8 cellular contexts compared by ENCODE assay signal in genomic region chr1:203273869-203274602, GRCh38. TPM values are rescaled to one million over a fixed set of nuclear protein-coding genes. Genes with fewer than 3 reads are reported as not detected.
DNase-seq lines count a peak whose midpoint lies in the region; ATAC-seq, FAIRE-seq and TF ChIP-seq lines count a peak whose summit lies in the region.

No MANE protein-coding gene starts in this region.

- H3K27ac ChIP-seq in WERI-Rb-1 (peak overlapping the region; percentile 65), keratinocyte (ENCODE audit: control insufficient read depth, insufficient read depth, low read length) (peak overlapping the region; percentile 30), suprapubic skin (peak overlapping the region; percentile 86)

- peaks cover 37% of the 10 kb centered on the region for H3K4me1 ChIP-seq in keratinocyte (ENCODE audit: control insufficient read depth, extremely low read depth, insufficient read depth, low read length)
- peaks cover 77% of the 10 kb centered on the region for H3K4me1 ChIP-seq in suprapubic skin

- H3K36me3 ChIP-seq in WERI-Rb-1 = no peaks in the 10 kb centered on the region
- no peaks in the 10 kb centered on the region for H3K36me3 ChIP-seq in keratinocyte (ENCODE audit: control insufficient read depth in 2 of 2, extremely low read depth in 1 of 2, insufficient read depth in 2 of 2, low read length in 2 of 2)
- no peaks in the 10 kb centered on the region for H3K36me3 ChIP-seq in suprapubic skin

- H3K27me3 Mint-ChIP-seq in activated naive CD4-positive, alpha-beta T cell treated with anti-CD3 and anti-CD28 coated beads for 36 hours (ENCODE audit: low read depth) = no peaks in the 10 kb centered on the region

- H3K36me3 Mint-ChIP-seq in activated naive CD4-positive, alpha-beta T cell treated with anti-CD3 and anti-CD28 coated beads for 36 hours (ENCODE audit: low read depth) = no peaks in the 10 kb centered on the region

- H3K9me3 ChIP-seq in WERI-Rb-1 (ENCODE audit: severe bottlenecking) (no peaks in the 10 kb centered on the region), keratinocyte (ENCODE audit: control insufficient read depth, low read depth, low read length) (no peaks in the 10 kb centered on the region), suprapubic skin (no peaks in the 10 kb centered on the region)

- H3K79me2 ChIP-seq in keratinocyte (ENCODE audit: control insufficient read depth, insufficient read depth, low read length) = no peaks in the 10 kb centered on the region

- no peaks in the 10 kb centered on the region for H3K27me3 ChIP-seq in WERI-Rb-1 (ENCODE audit: insufficient read depth, low read depth, severe bottlenecking)
- no peaks in the 10 kb centered on the region for H3K27me3 ChIP-seq in keratinocyte (ENCODE audit: control insufficient read depth, extremely low read depth, insufficient read depth, low read length)
- no peaks in the 10 kb centered on the region for H3K27me3 ChIP-seq in suprapubic skin

- H3K27ac Mint-ChIP-seq in activated naive CD4-positive, alpha-beta T cell treated with anti-CD3 and anti-CD28 coated beads for 36 hours = peak overlapping the region; percentile 83

- TF ChIP-seq EP300 in suprapubic skin (IDR thresholded peaks at IDR 0.05) = no peak

- no peaks in the 10 kb centered on the region for H3K9me3 Mint-ChIP-seq in activated naive CD4-positive, alpha-beta T cell treated with anti-CD3 and anti-CD28 coated beads for 36 hours

- no peak overlapping the region for H2AFZ ChIP-seq in keratinocyte (ENCODE audit: control insufficient read depth, low read length)

- FAIRE-seq in keratinocyte (lab: Jason Lieb, UNC) = peak; percentile 52

- intact Hi-C loops in activated naive CD4-positive, alpha-beta T cell treated with anti-CD3 and anti-CD28 coated beads for 36 hours (cut with micrococcal nuclease) = loop anchor here (1.0 kb wide), 5 partner anchors 15 to 213 kb away; partner anchors contain the start of gene BTG2

- H3K4me3 ChIP-seq in WERI-Rb-1 (ENCODE audit: low read depth, low read length) (no peak overlapping the region), keratinocyte (ENCODE audit: control insufficient read depth in 2 of 3, extremely low read depth in 1 of 3, insufficient read depth in 2 of 3, low read depth in 1 of 3, low read length in 3 of 3) (no peak overlapping the region), suprapubic skin (peak overlapping the region; percentile 26)

- ATAC-seq in HG03139 (IDR thresholded peaks at IDR 0.05; ENCODE audit: unreplicated experiment) (no peak), SK-N-SH treated with all-trans-retinoic acid at 6 μM for 48 hours (no peak)

- no peak for TF ChIP-seq POLR2A in suprapubic skin (IDR thresholded peaks at IDR 0.05)

- peak; percentile 51 for DNase-seq in activated naive CD4-positive, alpha-beta T cell treated with anti-CD3 and anti-CD28 coated beads for 36 hours
- no peak for DNase-seq in activated naive CD4-positive, alpha-beta T cell treated with Interleukin-2 at 50 U/mL for 16 hours
- no peak for DNase-seq in WERI-Rb-1
- no peak for DNase-seq in keratinocyte (ENCODE audit: low read depth, low spot score)
- no peak for DNase-seq in suprapubic skin (ENCODE audit: low spot score in 2 of 2)
- no peak for DNase-seq in hepatic stellate cell (ENCODE audit: low spot score)

- CTCF ChIA-PET in activated naive CD4-positive, alpha-beta T cell treated with anti-CD3 and anti-CD28 coated beads for 36 hours (lab: Charles Lee) = interaction anchor here (0.8 to 11.2 kb wide), 5 partner anchors 15 to 65 kb away, joined by 6 to 186 read pairs (median 83); partner anchors contain the start of gene BTG2

- peak overlapping the region; percentile 28 for H3K9ac ChIP-seq in keratinocyte (ENCODE audit: control insufficient read depth, extremely low read depth, insufficient read depth, low read length)

- no peak for TF ChIP-seq CTCF in WERI-Rb-1 (IDR thresholded peaks at IDR 0.05; ENCODE audit: low read depth, low read length)
- no peak for TF ChIP-seq CTCF in keratinocyte (optimal IDR thresholded peaks at IDR 0.05 in 1 of 3, IDR thresholded peaks at IDR 0.05 in 1 of 3, conservative IDR thresholded peaks at IDR 0.05 in 1 of 3; ENCODE audit: extremely low read depth in 1 of 3, insufficient read depth in 2 of 3, low read length in 3 of 3)
- no peak for TF ChIP-seq CTCF in suprapubic skin (IDR thresholded peaks at IDR 0.05)

- H3K4me1 Mint-ChIP-seq in activated naive CD4-positive, alpha-beta T cell treated with anti-CD3 and anti-CD28 coated beads for 36 hours (ENCODE audit: low read depth) = peaks cover 65% of the 10 kb centered on the region

- no peaks in the 10 kb centered on the region for H3K9me1 ChIP-seq in keratinocyte (ENCODE audit: control insufficient read depth, extremely low read depth, insufficient read depth, low read length)

- no peaks in the 10 kb centered on the region for H4K20me1 ChIP-seq in keratinocyte (ENCODE audit: control insufficient read depth, extremely low read depth, insufficient read depth, low read length)

- H3K4me2 ChIP-seq in keratinocyte (ENCODE audit: control insufficient read depth, extremely low read depth, insufficient read depth, low read depth, low read length) = no peak overlapping the region

- peak overlapping the region; percentile 72 for H3K4me3 Mint-ChIP-seq in activated naive CD4-positive, alpha-beta T cell treated with anti-CD3 and anti-CD28 coated beads for 36 hours

- 85% methylated on average over 8 of the region's 12 CpGs for WGBS in suprapubic skin

- dilution Hi-C loops in keratinocyte (cut with MboI; ENCODE audit: extremely low pct_ligation_motif_present, low sequenced_read_pairs) = loop anchor here (25.0 kb wide), 1 partner anchor 237 kb away; the partner anchor contains the start of gene PPFIA4

TF ChIP-seq in SK-N-SH treated with all-trans-retinoic acid at 6 μM for 48 hours, 23 proteins besides CTCF, POLR2A, EP300 and RAD21 (continues in another document):
- TF ChIP-seq CSRNP3 (CRISPR knock-in tag; IDR thresholded peaks at IDR 0.05) = no peak
- no peak for TF ChIP-seq CREB5 (CRISPR knock-in tag; IDR thresholded peaks at IDR 0.05; ENCODE audit: low read depth)
- no peak for TF ChIP-seq ZNF8 (CRISPR knock-in tag; IDR thresholded peaks at IDR 0.05)

RNA-seq across cellular contexts. Expression of gene BTG2, which starts 31.3 kb away (rescaled TPM):
- total RNA-seq in activated naive CD4-positive, alpha-beta T cell treated with anti-CD3 and anti-CD28 coated beads for 36 hours = 100 to 1,000 TPM; 106 to 109 TPM
- polyA plus RNA-seq in keratinocyte = 52.4 to 230 TPM (median 117 TPM) in 3 replicates
- polyA plus RNA-seq in keratinocyte (2011; ENCODE audit: low read depth) = 28.0 TPM
- 84.3 and 101 TPM in 2 replicates for polyA plus RNA-seq in keratinocyte (2011; cell fraction: cytosol; rRNA removed)
- polyA plus RNA-seq in keratinocyte (2011; cell fraction: nucleus; rRNA removed) = 278 and 325 TPM in 2 replicates
- polyA plus RNA-seq in keratinocyte (2012; ENCODE audit: low replicate concordance) = 34.6 and 187 TPM in 2 replicates
- polyA minus RNA-seq in keratinocyte = 23.8 to 191 TPM (median 82.3 TPM) in 3 replicates
- polyA minus RNA-seq in keratinocyte (2011; cell fraction: cytosol; rRNA and poly(A)+ RNA removed) = 155 TPM
- polyA minus RNA-seq in keratinocyte (2011; cell fraction: nucleus; rRNA and poly(A)+ RNA removed) = 145 and 173 TPM in 2 replicates
- 100 to 1,000 TPM; 160 to 319 (median 193) TPM for total RNA-seq in suprapubic skin

RNA-seq across cellular contexts. Expression of gene CHIT1, which starts 44.6 kb away (rescaled TPM):
- total RNA-seq in activated naive CD4-positive, alpha-beta T cell treated with anti-CD3 and anti-CD28 coated beads for 36 hours = 1 to 10 TPM; 1.1 to 1.3 TPM
- polyA plus RNA-seq in keratinocyte = 0.14 TPM in 1 of 3 replicates, not detected in the others
- not detected for polyA plus RNA-seq in keratinocyte (2011; ENCODE audit: low read depth)
- polyA plus RNA-seq in keratinocyte (2011; cell fraction: cytosol; rRNA removed) = not detected in 2 replicates
- polyA plus RNA-seq in keratinocyte (2011; cell fraction: nucleus; rRNA removed) = 0.06 and 0.08 TPM in 2 replicates
- polyA plus RNA-seq in keratinocyte (2012; ENCODE audit: low replicate concordance) = not detected in 2 replicates
- polyA minus RNA-seq in keratinocyte = 0.03 TPM in 2 of 3 replicates, not detected in the other
- not detected for polyA minus RNA-seq in keratinocyte (2011; cell fraction: cytosol; rRNA and poly(A)+ RNA removed)
- polyA minus RNA-seq in keratinocyte (2011; cell fraction: nucleus; rRNA and poly(A)+ RNA removed) = 0.16 TPM in 1 of 2 replicates, not detected in the other
- total RNA-seq in suprapubic skin = under 1 TPM in 3 of 4 donors, not detected in 1; 0.23 to 0.68 (median 0.32) TPM

Comparison
In these comparisons a context has a peak if more than half of its experiments do, and no peak if none do; other contexts are left out.
1. H3K27ac ChIP-seq: peak in every context shown above with its lines; median percentile 86 in suprapubic skin; 65 in WERI-Rb-1; 30 in keratinocyte.